In genomic region chr16:13970708-13971422, GRCh38 we compare ENCODE assay signal across 17 cellular contexts. TPM values are rescaled to one million over a fixed set of nuclear protein-coding genes. Genes with fewer than 3 reads are reported as not detected.
DNase-seq lines count a peak whose midpoint lies in the region; ATAC-seq, FAIRE-seq and TF ChIP-seq lines count a peak whose summit lies in the region.
"Had no signal": no experiment of that assay in that cellular context is flagged by ENCODE, and none has a peak within 500 bp of the region (broad histone marks: within the 10 kb centered on the region; RNA-seq: fewer than 3 reads in every experiment).

No MANE protein-coding gene starts in this region.

- no peak overlapping the region for H3K9ac ChIP-seq in OCI-LY3 (ENCODE audit: low read length)
- H3K9ac ChIP-seq: BLaER1, GM23248 had no signal

- H3K9me3 ChIP-seq in OCI-LY3 (ENCODE audit: insufficient read depth, low read length), result peaks cover 4% of the 10 kb centered on the region; the same call in 1 of the 2 replicates
- peaks cover 0 to 22% (median 9%) of the 10 kb centered on the region in 4 donors for H3K9me3 ChIP-seq in esophagus muscularis mucosa
- H3K9me3 ChIP-seq: BLaER1 had no signal

- peak overlapping the region; percentile 38 for H3K27ac Mint-ChIP-seq in activated CD8-positive, alpha-beta memory T cell treated with anti-CD3 and anti-CD28 coated beads, Interleukin-2, amount 10 ng/mL, durations not matched to agents 7 days and 5 days
- H3K27ac Mint-ChIP-seq: CD4-positive, CD25-positive, alpha-beta regulatory T cell; IgD-negative memory B cell had no signal

- H3K4me3 Mint-ChIP-seq in activated CD8-positive, alpha-beta memory T cell treated with anti-CD3 and anti-CD28 coated beads, Interleukin-2, amount 10 ng/mL, durations not matched to agents 7 days and 5 days, result no peak overlapping the region
- H3K4me3 Mint-ChIP-seq: CD4-positive, CD25-positive, alpha-beta regulatory T cell; IgD-negative memory B cell had no signal

- no peaks in the 10 kb centered on the region for H3K36me3 Mint-ChIP-seq in activated CD8-positive, alpha-beta memory T cell treated with anti-CD3 and anti-CD28 coated beads, Interleukin-2, amount 10 ng/mL, durations not matched to agents 7 days and 5 days
- H3K36me3 Mint-ChIP-seq: CD4-positive, CD25-positive, alpha-beta regulatory T cell had no signal

- TF ChIP-seq EP300 in esophagus muscularis mucosa (IDR thresholded peaks at IDR 0.05), result no peak

- CTCF ChIA-PET in activated CD8-positive, alpha-beta memory T cell treated with anti-CD3 and anti-CD28 coated beads, Interleukin-2, amount 10 ng/mL, durations not matched to agents 7 days and 5 days (lab: Charles Lee), result interaction anchor here (0.8 kb wide), 1 partner anchor 14 kb away, joined by 3 read pairs; no protein-coding TSS in a partner anchor

- peaks cover 41% of the 10 kb centered on the region for H3K27me3 Mint-ChIP-seq in activated CD8-positive, alpha-beta memory T cell treated with anti-CD3 and anti-CD28 coated beads, Interleukin-2, amount 10 ng/mL, durations not matched to agents 7 days and 5 days

- H3K9me3 Mint-ChIP-seq in activated CD8-positive, alpha-beta memory T cell treated with anti-CD3 and anti-CD28 coated beads, Interleukin-2, amount 10 ng/mL, durations not matched to agents 7 days and 5 days (ENCODE audit: low read depth), result no peaks in the 10 kb centered on the region

- no peak overlapping the region for H2AFZ ChIP-seq in OCI-LY3 (ENCODE audit: low read depth, low read length)
- H2AFZ ChIP-seq: GM23248 had no signal

- H3K27me3 ChIP-seq in OCI-LY3 (ENCODE audit: low read depth, low read length) (no peaks in the 10 kb centered on the region), esophagus muscularis mucosa (no peaks in the 10 kb centered on the region)
- H3K27me3 ChIP-seq: BLaER1 had no signal

- ATAC-seq in activated CD8-positive, alpha-beta memory T cell treated with anti-CD3 and anti-CD28 coated beads, Interleukin-2, amount 10 ng/mL, durations not matched to agents 7 days and 5 days, result peak; percentile 55

- peak; percentile 77 for FAIRE-seq in GM12891 (lab: Jason Lieb, UNC)

- H3K79me2 ChIP-seq in OCI-LY3 (ENCODE audit: low read length), result no peaks in the 10 kb centered on the region

- DNase-seq in activated CD8-positive, alpha-beta memory T cell treated with anti-CD3 and anti-CD28 coated beads, Interleukin-2, amount 10 ng/mL, durations not matched to agents 7 days and 5 days, result no peak
- DNase-seq in activated CD8-positive, alpha-beta memory T cell treated with anti-CD3 and anti-CD28 coated beads for 24 hours, result no peak
- DNase-seq in GM12891 (ENCODE audit: insufficient read length, low spot score) (no peak), esophagus muscularis mucosa (ENCODE audit: extremely low spot score) (peak; percentile 45), coronary artery (ENCODE audit: low spot score) (no peak), NCI-H1694 treated with DMSO at 0.1 percent for 48 hours (lab: John Stamatoyannopoulos, UW) (no peak), CD1c-positive myeloid dendritic cell (ENCODE audit: extremely low spot score) (no peak)
- DNase-seq: 8988T; AML-193; CD4-positive, CD25-positive, alpha-beta regulatory T cell; DMS53; GF-D8; GM23248; H7 had no signal

- H3K4me3 ChIP-seq in OCI-LY3 (ENCODE audit: low read length) (no peak overlapping the region), esophagus muscularis mucosa (no peak overlapping the region), coronary artery (no peak overlapping the region)
- H3K4me3 ChIP-seq: BLaER1, GM23248 had no signal

- peaks cover 10% of the 10 kb centered on the region for H3K4me1 ChIP-seq in OCI-LY3 (ENCODE audit: low read length)
- H3K4me1 ChIP-seq in esophagus muscularis mucosa, result no peaks in the 10 kb centered on the region
- H3K4me1 ChIP-seq: BLaER1 had no signal

- H3K27ac ChIP-seq in OCI-LY3 (ENCODE audit: low read length) (peak overlapping the region; percentile 4; the same call in 1 of the 2 replicates), esophagus muscularis mucosa (replicated peaks in 1 of 4) (no peak overlapping the region), coronary artery (no peak overlapping the region)
- H3K27ac ChIP-seq: BLaER1, GM23248 had no signal

- H3K4me1 Mint-ChIP-seq in activated CD8-positive, alpha-beta memory T cell treated with anti-CD3 and anti-CD28 coated beads, Interleukin-2, amount 10 ng/mL, durations not matched to agents 7 days and 5 days, result peaks cover 13% of the 10 kb centered on the region
- H3K4me1 Mint-ChIP-seq: CD4-positive, CD25-positive, alpha-beta regulatory T cell; IgD-negative memory B cell had no signal

- no peaks in the 10 kb centered on the region for H4K20me1 ChIP-seq in OCI-LY3 (ENCODE audit: insufficient read depth, low read length)
- H4K20me1 ChIP-seq: BLaER1 had no signal

- TF ChIP-seq POLR2A in GM12891 (IDR thresholded peaks at IDR 0.05; ENCODE audit: low read depth, low read length) (no peak), esophagus muscularis mucosa (IDR thresholded peaks at IDR 0.05; ENCODE audit: low read depth) (no peak)

- H3K36me3 ChIP-seq in OCI-LY3 (replicated peaks; ENCODE audit: low read depth, low read length) (no peaks in the 10 kb centered on the region), esophagus muscularis mucosa (no peaks in the 10 kb centered on the region)
- H3K36me3 ChIP-seq: BLaER1 had no signal

- no peak for TF ChIP-seq CTCF in OCI-LY3 (IDR thresholded peaks at IDR 0.05; ENCODE audit: low read depth, low read length)
- no peak for TF ChIP-seq CTCF in esophagus muscularis mucosa (IDR thresholded peaks at IDR 0.05)
- TF ChIP-seq CTCF in coronary artery (IDR thresholded peaks at IDR 0.05), result no peak

- peak overlapping the region; percentile 14; the same call in 1 of the 2 replicates for H3K4me2 ChIP-seq in OCI-LY3 (ENCODE audit: low read length)
- H3K4me2 ChIP-seq: BLaER1 had no signal

- intact Hi-C loops in esophagus muscularis mucosa (cut with DNase I), result no loop called here

TF ChIP-seq in GM12891, 5 proteins besides CTCF, POLR2A, EP300 and RAD21:
- no peak for TF ChIP-seq POU2F2 (IDR thresholded peaks at IDR 0.05; ENCODE audit: low read depth, low read length)
- no peak for TF ChIP-seq PAX5 (IDR thresholded peaks at IDR 0.05; ENCODE audit: insufficient read depth, low read length, severe bottlenecking)
- no peak for TF ChIP-seq TAF1 (IDR thresholded peaks at IDR 0.05; ENCODE audit: low read depth, low read length)
- TF ChIP-seq POLR2AphosphoS5 (IDR thresholded peaks at IDR 0.05; ENCODE audit: low read depth, low read length), result no peak
- TF ChIP-seq SPI1 (IDR thresholded peaks at IDR 0.05; ENCODE audit: low read depth, low read length), result no peak

RNA-seq across cellular contexts. Expression of gene ERCC4, which starts 50.9 kb away (rescaled TPM):
- 10 to 100 TPM; 12.6 to 13.1 TPM for total RNA-seq in activated CD8-positive, alpha-beta memory T cell treated with anti-CD3 and anti-CD28 coated beads, Interleukin-2, amount 10 ng/mL, durations not matched to agents 7 days and 5 days
- 2.5 TPM for polyA plus RNA-seq in GM12891 (2012; ENCODE audit: low read depth, missing spikeins)
- 1 to 10 TPM; 4.6 to 10.0 (median 8.6) TPM for total RNA-seq in esophagus muscularis mucosa
